2 cellular contexts compared by ENCODE assay signal in genomic region chr17:78993241-78993956, GRCh38.
TF ChIP-seq lines count a peak whose summit lies in the region.

No MANE protein-coding gene starts in this region.

TF ChIP-seq in HEK293, 187 proteins besides CTCF, POLR2A, EP300 and RAD21:
- 0 out of 2 replicates have a peak, but pooled peaks have one; percentile 50 for TF ChIP-seq ZFP69B (tag by site-specific recombination; IDR thresholded peaks at IDR 0.05)
- peak; percentile 92 for TF ChIP-seq ZNF223 (tag by site-specific recombination; IDR thresholded peaks at IDR 0.05)
- peak; percentile 83 for TF ChIP-seq PATZ1 (tag by site-specific recombination; IDR thresholded peaks at IDR 0.05)
- TF ChIP-seq, protein P1, sequence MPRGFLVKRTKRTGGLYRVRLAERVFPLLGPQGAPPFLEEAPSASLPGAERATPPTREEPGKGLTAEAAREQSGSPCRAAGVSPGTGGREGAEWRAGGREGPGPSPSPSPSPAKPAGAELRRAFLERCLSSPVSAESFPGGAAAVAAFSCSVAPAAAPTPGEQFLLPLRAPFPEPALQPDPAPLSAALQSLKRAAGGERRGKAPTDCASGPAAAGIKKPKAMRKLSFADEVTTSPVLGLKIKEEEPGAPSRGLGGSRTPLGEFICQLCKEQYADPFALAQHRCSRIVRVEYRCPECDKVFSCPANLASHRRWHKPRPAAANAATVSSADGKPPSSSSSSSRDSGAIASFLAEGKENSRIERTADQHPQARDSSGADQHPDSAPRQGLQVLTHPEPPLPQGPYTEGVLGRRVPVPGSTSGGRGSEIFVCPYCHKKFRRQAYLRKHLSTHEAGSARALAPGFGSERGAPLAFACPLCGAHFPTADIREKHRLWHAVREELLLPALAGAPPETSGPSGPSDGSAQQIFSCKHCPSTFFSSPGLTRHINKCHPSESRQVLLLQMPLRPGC (tag by site-specific recombination; IDR thresholded peaks at IDR 0.05), result no peak
- TF ChIP-seq GLIS2 (tag by site-specific recombination; IDR thresholded peaks at IDR 0.05), result peak; percentile 50; the same call in 1 of the 2 replicates
- peak; percentile 31 for TF ChIP-seq ZNF654 (tag by site-specific recombination; IDR thresholded peaks at IDR 0.05; ENCODE audit: low read depth)

TF ChIP-seq in HepG2, 621 proteins besides CTCF, POLR2A, EP300 and RAD21 (continues in another document):
- TF ChIP-seq DPF2 (CRISPR knock-in tag; IDR thresholded peaks at IDR 0.05; ENCODE audit: borderline replicate concordance, low read depth) (no peak), ZNF83 (CRISPR knock-in tag; IDR thresholded peaks at IDR 0.05; ENCODE audit: borderline replicate concordance) (no peak), ZNF782 (CRISPR knock-in tag; IDR thresholded peaks at IDR 0.05; ENCODE audit: borderline replicate concordance) (no peak), ZNF614 (CRISPR knock-in tag; IDR thresholded peaks at IDR 0.05; ENCODE audit: borderline replicate concordance) (no peak), ZSCAN12 (CRISPR knock-in tag; IDR thresholded peaks at IDR 0.05) (no peak), ZNF781 (CRISPR knock-in tag; IDR thresholded peaks at IDR 0.05; ENCODE audit: borderline replicate concordance, not compliant biosample characterization) (no peak), ZNF790 (CRISPR knock-in tag; IDR thresholded peaks at IDR 0.05; ENCODE audit: borderline replicate concordance) (no peak), SMAD1 (CRISPR knock-in tag; IDR thresholded peaks at IDR 0.05; ENCODE audit: borderline replicate concordance, low read depth) (no peak), ZBTB33 (CRISPR knock-in tag; IDR thresholded peaks at IDR 0.05) (peak; percentile 84; the same call in 1 of the 2 replicates), POLR2AphosphoS5 (IDR thresholded peaks at IDR 0.05; ENCODE audit: low read depth, low read length) (no peak), ZFX (CRISPR knock-in tag; IDR thresholded peaks at IDR 0.05; ENCODE audit: low read depth) (peak; percentile 53; the same call in 1 of the 2 replicates), ZNF672 (CRISPR knock-in tag; IDR thresholded peaks at IDR 0.05) (no peak), NR2F6 (IDR thresholded peaks at IDR 0.05) (no peak), NR2F6 (CRISPR knock-in tag; IDR thresholded peaks at IDR 0.05) (no peak), BRD4 (CRISPR knock-in tag; IDR thresholded peaks at IDR 0.05) (no peak), HMGA1 (CRISPR knock-in tag; conservative IDR thresholded peaks at IDR 0.05) (no peak), YY1 (IDR thresholded peaks at IDR 0.05; ENCODE audit: insufficient read depth, insufficient replicate concordance, low read depth, low read length) (no peak), RXRB (CRISPR knock-in tag; IDR thresholded peaks at IDR 0.05; ENCODE audit: borderline replicate concordance) (no peak), ASH2L (IDR thresholded peaks at IDR 0.05; ENCODE audit: insufficient read length, low read depth, low read length) (peak; percentile 30), CCDC6 (CRISPR knock-in tag; IDR thresholded peaks at IDR 0.05) (no peak), ERF (CRISPR knock-in tag; IDR thresholded peaks at IDR 0.05) (no peak), HES4 (CRISPR knock-in tag; IDR thresholded peaks at IDR 0.05; ENCODE audit: borderline replicate concordance) (no peak), HNRNPL (IDR thresholded peaks at IDR 0.05; ENCODE audit: low read depth, low read length) (no peak), PATZ1 (CRISPR knock-in tag; IDR thresholded peaks at IDR 0.05) (peak; percentile 61), ZKSCAN5 (CRISPR knock-in tag; IDR thresholded peaks at IDR 0.05) (no peak), ZSCAN21 (CRISPR knock-in tag; IDR thresholded peaks at IDR 0.05; ENCODE audit: borderline replicate concordance) (no peak), DNMT3B (CRISPR knock-in tag; conservative IDR thresholded peaks at IDR 0.05) (no peak), ZNF143 (CRISPR knock-in tag; IDR thresholded peaks at IDR 0.05) (no peak), AKNA (CRISPR knock-in tag; IDR thresholded peaks at IDR 0.05; ENCODE audit: borderline replicate concordance) (no peak), ZNF570 (CRISPR knock-in tag; IDR thresholded peaks at IDR 0.05; ENCODE audit: borderline replicate concordance) (no peak), POLR2AphosphoS2 (IDR thresholded peaks at IDR 0.05; ENCODE audit: low read depth, low read length) (no peak), ZNF883 (CRISPR knock-in tag; IDR thresholded peaks at IDR 0.05; ENCODE audit: not compliant biosample characterization) (peak; percentile 26), KAT8 (CRISPR knock-in tag; IDR thresholded peaks at IDR 0.05) (no peak), RNF2 (conservative IDR thresholded peaks at IDR 0.05; ENCODE audit: low read depth) (no peak), PRPF4 (IDR thresholded peaks at IDR 0.05; ENCODE audit: low read depth, low read length, poor library complexity, severe bottlenecking) (no peak), BORCS8-MEF2B (CRISPR knock-in tag; IDR thresholded peaks at IDR 0.05) (peak; percentile 49; the same call in 1 of the 2 replicates)
- TF ChIP-seq, protein P2, sequence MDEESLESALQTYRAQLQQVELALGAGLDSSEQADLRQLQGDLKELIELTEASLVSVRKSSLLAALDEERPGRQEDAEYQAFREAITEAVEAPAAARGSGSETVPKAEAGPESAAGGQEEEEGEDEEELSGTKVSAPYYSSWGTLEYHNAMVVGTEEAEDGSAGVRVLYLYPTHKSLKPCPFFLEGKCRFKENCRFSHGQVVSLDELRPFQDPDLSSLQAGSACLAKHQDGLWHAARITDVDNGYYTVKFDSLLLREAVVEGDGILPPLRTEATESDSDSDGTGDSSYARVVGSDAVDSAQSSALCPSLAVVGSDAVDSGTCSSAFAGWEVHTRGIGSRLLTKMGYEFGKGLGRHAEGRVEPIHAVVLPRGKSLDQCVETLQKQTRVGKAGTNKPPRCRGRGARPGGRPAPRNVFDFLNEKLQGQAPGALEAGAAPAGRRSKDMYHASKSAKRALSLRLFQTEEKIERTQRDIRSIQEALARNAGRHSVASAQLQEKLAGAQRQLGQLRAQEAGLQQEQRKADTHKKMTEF (CRISPR knock-in tag; IDR thresholded peaks at IDR 0.05), result no peak
- TF ChIP-seq, protein P3, sequence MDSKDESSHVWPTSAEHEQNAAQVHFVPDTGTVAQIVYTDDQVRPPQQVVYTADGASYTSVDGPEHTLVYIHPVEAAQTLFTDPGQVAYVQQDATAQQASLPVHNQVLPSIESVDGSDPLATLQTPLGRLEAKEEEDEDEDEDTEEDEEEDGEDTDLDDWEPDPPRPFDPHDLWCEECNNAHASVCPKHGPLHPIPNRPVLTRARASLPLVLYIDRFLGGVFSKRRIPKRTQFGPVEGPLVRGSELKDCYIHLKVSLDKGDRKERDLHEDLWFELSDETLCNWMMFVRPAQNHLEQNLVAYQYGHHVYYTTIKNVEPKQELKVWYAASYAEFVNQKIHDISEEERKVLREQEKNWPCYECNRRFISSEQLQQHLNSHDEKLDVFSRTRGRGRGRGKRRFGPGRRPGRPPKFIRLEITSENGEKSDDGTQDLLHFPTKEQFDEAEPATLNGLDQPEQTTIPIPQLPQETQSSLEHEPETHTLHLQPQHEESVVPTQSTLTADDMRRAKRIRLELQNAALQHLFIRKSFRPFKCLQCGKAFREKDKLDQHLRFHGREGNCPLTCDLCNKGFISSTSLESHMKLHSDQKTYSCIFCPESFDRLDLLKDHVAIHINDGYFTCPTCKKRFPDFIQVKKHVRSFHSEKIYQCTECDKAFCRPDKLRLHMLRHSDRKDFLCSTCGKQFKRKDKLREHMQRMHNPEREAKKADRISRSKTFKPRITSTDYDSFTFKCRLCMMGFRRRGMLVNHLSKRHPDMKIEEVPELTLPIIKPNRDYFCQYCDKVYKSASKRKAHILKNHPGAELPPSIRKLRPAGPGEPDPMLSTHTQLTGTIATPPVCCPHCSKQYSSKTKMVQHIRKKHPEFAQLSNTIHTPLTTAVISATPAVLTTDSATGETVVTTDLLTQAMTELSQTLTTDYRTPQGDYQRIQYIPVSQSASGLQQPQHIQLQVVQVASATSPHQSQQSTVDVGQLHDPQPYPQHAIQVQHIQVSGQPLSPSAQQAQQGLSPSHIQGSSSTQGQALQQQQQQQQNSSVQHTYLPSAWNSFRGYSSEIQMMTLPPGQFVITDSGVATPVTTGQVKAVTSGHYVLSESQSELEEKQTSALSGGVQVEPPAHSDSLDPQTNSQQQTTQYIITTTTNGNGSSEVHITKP (CRISPR knock-in tag; IDR thresholded peaks at IDR 0.05; ENCODE audit: low read depth), result no peak
- TF ChIP-seq, protein P4, sequence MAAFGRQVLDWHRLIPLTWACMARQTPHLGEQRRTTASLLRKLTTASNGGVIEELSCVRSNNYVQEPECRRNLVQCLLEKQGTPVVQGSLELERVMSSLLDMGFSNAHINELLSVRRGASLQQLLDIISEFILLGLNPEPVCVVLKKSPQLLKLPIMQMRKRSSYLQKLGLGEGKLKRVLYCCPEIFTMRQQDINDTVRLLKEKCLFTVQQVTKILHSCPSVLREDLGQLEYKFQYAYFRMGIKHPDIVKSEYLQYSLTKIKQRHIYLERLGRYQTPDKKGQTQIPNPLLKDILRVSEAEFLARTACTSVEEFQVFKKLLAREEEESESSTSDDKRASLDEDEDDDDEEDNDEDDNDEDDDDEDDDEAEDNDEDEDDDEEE (CRISPR knock-in tag; IDR thresholded peaks at IDR 0.05), result 0 out of 2 replicates have a peak, but pooled peaks have one; percentile 36
- TF ChIP-seq, protein P5, sequence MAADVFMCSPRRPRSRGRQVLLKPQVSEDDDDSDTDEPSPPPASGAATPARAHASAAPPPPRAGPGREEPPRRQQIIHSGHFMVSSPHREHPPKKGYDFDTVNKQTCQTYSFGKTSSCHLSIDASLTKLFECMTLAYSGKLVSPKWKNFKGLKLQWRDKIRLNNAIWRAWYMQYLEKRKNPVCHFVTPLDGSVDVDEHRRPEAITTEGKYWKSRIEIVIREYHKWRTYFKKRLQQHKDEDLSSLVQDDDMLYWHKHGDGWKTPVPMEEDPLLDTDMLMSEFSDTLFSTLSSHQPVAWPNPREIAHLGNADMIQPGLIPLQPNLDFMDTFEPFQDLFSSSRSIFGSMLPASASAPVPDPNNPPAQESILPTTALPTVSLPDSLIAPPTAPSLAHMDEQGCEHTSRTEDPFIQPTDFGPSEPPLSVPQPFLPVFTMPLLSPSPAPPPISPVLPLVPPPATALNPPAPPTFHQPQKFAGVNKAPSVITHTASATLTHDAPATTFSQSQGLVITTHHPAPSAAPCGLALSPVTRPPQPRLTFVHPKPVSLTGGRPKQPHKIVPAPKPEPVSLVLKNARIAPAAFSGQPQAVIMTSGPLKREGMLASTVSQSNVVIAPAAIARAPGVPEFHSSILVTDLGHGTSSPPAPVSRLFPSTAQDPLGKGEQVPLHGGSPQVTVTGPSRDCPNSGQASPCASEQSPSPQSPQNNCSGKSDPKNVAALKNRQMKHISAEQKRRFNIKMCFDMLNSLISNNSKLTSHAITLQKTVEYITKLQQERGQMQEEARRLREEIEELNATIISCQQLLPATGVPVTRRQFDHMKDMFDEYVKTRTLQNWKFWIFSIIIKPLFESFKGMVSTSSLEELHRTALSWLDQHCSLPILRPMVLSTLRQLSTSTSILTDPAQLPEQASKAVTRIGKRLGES (CRISPR knock-in tag; IDR thresholded peaks at IDR 0.05; ENCODE audit: borderline replicate concordance), result no peak
